In the genomic region with DNA sequence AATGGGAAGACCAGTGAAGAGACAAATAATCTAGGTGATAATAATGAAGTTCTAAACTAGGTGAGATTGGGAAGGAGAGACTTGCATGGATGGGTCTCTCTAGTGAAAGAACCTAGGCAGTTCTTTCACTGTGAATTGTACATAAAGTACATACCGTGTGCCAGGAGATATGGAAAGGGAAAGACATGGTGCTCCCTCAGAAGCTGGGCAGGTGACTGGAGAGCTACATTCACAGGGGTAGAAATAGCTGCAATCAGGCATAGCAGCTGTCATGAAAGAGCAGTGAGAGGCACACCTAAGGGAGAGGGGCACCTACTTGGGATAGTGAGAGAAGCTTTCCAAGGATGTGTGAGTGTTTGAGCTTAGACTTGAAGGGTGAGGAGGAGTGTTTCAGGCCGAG, we compare ENCODE assay signal across 28 cellular contexts. TPM values are rescaled to one million over a fixed set of nuclear protein-coding genes. Genes with fewer than 3 reads are reported as not detected.
DNase-seq lines count a peak whose midpoint lies in the region; ATAC-seq and TF ChIP-seq lines count a peak whose summit lies in the region.
"Had no signal": no experiment of that assay in that cellular context is flagged by ENCODE, and none has a peak within 500 bp of the region (broad histone marks: within the 10 kb centered on the region; RNA-seq: fewer than 3 reads in every experiment).

No MANE protein-coding gene starts in this region.

- no peak overlapping the region for H2BK12ac ChIP-seq in neuronal stem cell (ENCODE audit: low read length)

- no peak overlapping the region for H3K23ac ChIP-seq in neuronal stem cell (ENCODE audit: low read depth, low read length, poor library complexity)

- no peak overlapping the region for H3K4me2 ChIP-seq in neuronal stem cell (ENCODE audit: insufficient read depth, low read length, poor library complexity, severe bottlenecking)
- H3K4me2 ChIP-seq: BLaER1, PC-9 had no signal

- no peak overlapping the region for H2BK120ac ChIP-seq in neuronal stem cell (ENCODE audit: low read depth, low read length)

- no CpG with 5 or more reads among the region's 2 CpGs for WGBS in neuronal stem cell (ENCODE audit: extremely low coverage in 2 of 2, insufficient read length in 2 of 2, insufficient replicate concordance in 1 of 2), 2 donors

- H3K27ac ChIP-seq in rectal smooth muscle tissue (ENCODE audit: low read depth, low read length) (peak overlapping the region; percentile 47), neuronal stem cell (replicated peaks; ENCODE audit: low read length) (no peak overlapping the region)
- H3K27ac ChIP-seq: BLaER1, dorsolateral prefrontal cortex, lower lobe of right lung, PC-9, stomach, upper lobe of left lung, VCaP had no signal

- no peaks in the 10 kb centered on the region for H3K27me3 ChIP-seq in rectal smooth muscle tissue (ENCODE audit: control insufficient read depth, insufficient read depth, low read length)
- no peaks in the 10 kb centered on the region for H3K27me3 ChIP-seq in neuronal stem cell (ENCODE audit: control insufficient read depth in 3 of 3, insufficient read depth in 3 of 3, low read depth in 1 of 3, low read length in 3 of 3)
- H3K27me3 ChIP-seq: BLaER1, dorsolateral prefrontal cortex, stomach, upper lobe of left lung had no signal

- H3K14ac ChIP-seq in neuronal stem cell (ENCODE audit: low read length), result no peak overlapping the region

- DNase-seq in epithelial cell of proximal tubule (ENCODE audit: low read depth) (no peak), foreskin melanocyte (no peak), NCI-H748 (lab: John Stamatoyannopoulos, UW; ENCODE audit: unreplicated experiment) (no peak), neuronal stem cell (ENCODE audit: low spot score) (no peak)
- DNase-seq: activated CD4-positive, alpha-beta T cell treated with anti-CD3 and anti-CD28 coated beads for 4 hours; activated CD8-positive, alpha-beta memory T cell treated with anti-CD3 and anti-CD28 coated beads for 24 hours; activated gamma-delta T cell; activated naive CD8-positive, alpha-beta T cell treated with anti-CD3 and anti-CD28 coated beads, Interleukin-2, amount 10 ng/mL, durations not matched to agents 7 days and 5 days; central memory CD4-positive, alpha-beta T cell; COR-L47; DMS79 treated with DMSO at 0.1 percent for 48 hours; dorsolateral prefrontal cortex; GF-D8; lower lobe of right lung; NK-92 treated with Interleukin-12 subunit alpha and Interleukin-12 subunit beta, amount 100 ng/mL, for 24 hours; PC-9; SHP77 treated with DMSO at 0.1 percent for 48 hours; stimulated activated CD8-positive, alpha-beta memory T cell treated with anti-CD3 and anti-CD28 coated beads, Interleukin-4, amount 100 ng/mL, for 48 hours; stomach; SW 1271; T-helper 9 cell; upper lobe of left lung had no signal

- H3K79me1 ChIP-seq in neuronal stem cell (ENCODE audit: low read depth, low read length), result no peaks in the 10 kb centered on the region

- H4K91ac ChIP-seq in neuronal stem cell (ENCODE audit: low read depth, low read length, poor library complexity), result no peak overlapping the region

- no peak overlapping the region for H2AFZ ChIP-seq in neuronal stem cell (ENCODE audit: low read length)
- H2AFZ ChIP-seq: PC-9 had no signal

- no peak for TF ChIP-seq CTCF in epithelial cell of proximal tubule (conservative IDR thresholded peaks at IDR 0.05; ENCODE audit: low read depth, low read length)

- no peak overlapping the region for H2BK5ac ChIP-seq in neuronal stem cell (ENCODE audit: low read length)

- ATAC-seq in HG02759 (IDR thresholded peaks at IDR 0.05; ENCODE audit: unreplicated experiment), result peak; percentile 11
- ATAC-seq: HepG2, lower lobe of right lung had no signal

- H3K36me3 ChIP-seq in rectal smooth muscle tissue (ENCODE audit: control insufficient read depth, insufficient read depth, low read length) (no peaks in the 10 kb centered on the region), neuronal stem cell (replicated peaks in 1 of 2; ENCODE audit: control insufficient read depth in 2 of 2, insufficient read depth in 2 of 2, low read length in 2 of 2) (peaks cover 0 to 4% of the 10 kb centered on the region in 2 donors)
- H3K36me3 ChIP-seq: BLaER1, lower lobe of right lung, stomach, upper lobe of left lung had no signal

- no peak overlapping the region for H4K8ac ChIP-seq in neuronal stem cell (ENCODE audit: low read depth, low read length)

- no peak overlapping the region for H3K4ac ChIP-seq in neuronal stem cell (ENCODE audit: low read length)

- H3K4me3 ChIP-seq in GM08714 (ENCODE audit: low read length) (peak overlapping the region; percentile 3; the same call in 1 of the 2 replicates), epithelial cell of proximal tubule (ENCODE audit: low read depth, low read length) (peak overlapping the region; percentile 30), rectal smooth muscle tissue (ENCODE audit: low read length) (no peak overlapping the region), neuronal stem cell (ENCODE audit: low read length in 2 of 2) (no peak overlapping the region)
- H3K4me3 ChIP-seq: BLaER1, dorsolateral prefrontal cortex, lower lobe of right lung, PC-9, stomach, upper lobe of left lung had no signal

- no peak overlapping the region for H2AK5ac ChIP-seq in neuronal stem cell (ENCODE audit: low read depth, low read length)

- H2BK15ac ChIP-seq in neuronal stem cell (ENCODE audit: low read length), result no peak overlapping the region

- H3K18ac ChIP-seq in neuronal stem cell (ENCODE audit: low read length), result no peak overlapping the region

- peaks cover 2 to 17% of the 10 kb centered on the region in 2 donors for H3K9me3 ChIP-seq in neuronal stem cell (replicated peaks in 1 of 2; ENCODE audit: control insufficient read depth in 2 of 2, insufficient read depth in 1 of 2, low read depth in 1 of 2, low read length in 2 of 2)
- H3K9me3 ChIP-seq: lower lobe of right lung, stomach, upper lobe of left lung had no signal

- H3K9ac ChIP-seq in rectal smooth muscle tissue (ENCODE audit: low read length) (no peak overlapping the region), neuronal stem cell (ENCODE audit: low read depth, low read length, poor library complexity) (no peak overlapping the region)
- H3K9ac ChIP-seq: BLaER1 had no signal

- H3K4me1 ChIP-seq in rectal smooth muscle tissue (ENCODE audit: control insufficient read depth, insufficient read depth, low read length) (peaks cover 28% of the 10 kb centered on the region), neuronal stem cell (ENCODE audit: control insufficient read depth in 2 of 2, insufficient read depth in 1 of 2, low read depth in 1 of 2, low read length in 2 of 2) (no peaks in the 10 kb centered on the region)
- H3K4me1 ChIP-seq: lower lobe of right lung had no signal

RNA-seq across cellular contexts. Expression of gene STK38L, which starts 9.3 kb away (rescaled TPM):
- total RNA-seq in epithelial cell of proximal tubule, result 9.7 and 14.9 TPM in 2 replicates
- polyA plus RNA-seq in neuronal stem cell (2013, experiment 1 of 2), result 20.8 TPM
- polyA plus RNA-seq in neuronal stem cell (2013, experiment 2 of 2), result 23.7 TPM

Comparison
In these comparisons a context has a peak if more than half of its experiments do, and no peak if none do; other contexts are left out.
1. H3K4me3 ChIP-seq: peak in GM08714 (single experiment) and epithelial cell of proximal tubule (single experiment); none in rectal smooth muscle tissue (single experiment) and neuronal stem cell (0 of 2).